ENCODE assay signal across 8 cellular contexts in genomic region chr10:96863922-96864543, GRCh38. TPM values are rescaled to one million over a fixed set of nuclear protein-coding genes. Genes with fewer than 3 reads are reported as not detected.
DNase-seq lines count a peak whose midpoint lies in the region; ATAC-seq lines count a peak whose summit lies in the region.

No MANE protein-coding gene starts in this region.

- H3K4me3 ChIP-seq in effector memory CD4-positive, alpha-beta T cell (ENCODE audit: insufficient read depth, low read depth, low read length, poor library complexity, severe bottlenecking): no peak overlapping the region

- H3K9me3 ChIP-seq in effector memory CD4-positive, alpha-beta T cell (ENCODE audit: control insufficient read depth, low read length): no peaks in the 10 kb centered on the region

- no peaks in the 10 kb centered on the region for H3K36me3 ChIP-seq in effector memory CD4-positive, alpha-beta T cell (ENCODE audit: control insufficient read depth, insufficient read depth, low read length)

- DNase-seq in activated T-cell treated with anti-CD3 and anti-CD28 coated beads, Interleukin-2, amount 50 U/mL, for 72 hours: no peak
- DNase-seq in activated T-cell treated with anti-CD3 and anti-CD28 coated beads, Interleukin-2, amount 50 U/mL, for 48 hours: no peak
- peak; percentile 44 for DNase-seq in SW480 (ENCODE audit: low spot score)
- DNase-seq in kidney tubule cell (ENCODE audit: low spot score): peak; percentile 88
- no peak for DNase-seq in effector memory CD4-positive, alpha-beta T cell

- H3K4me3 Mint-ChIP-seq in activated T-cell treated with anti-CD3 and anti-CD28 coated beads, Interleukin-2, amount 50 U/mL, for 72 hours: peak overlapping the region; percentile 33 to 63

- peak; percentile 70 to 76 for ATAC-seq in activated T-cell treated with anti-CD3 and anti-CD28 coated beads, Interleukin-2, amount 50 U/mL, for 72 hours (replicated peaks in 1 of 2)
- ATAC-seq in HG03342 (IDR thresholded peaks at IDR 0.05; ENCODE audit: unreplicated experiment) (peak; percentile 70), GM18520 (IDR thresholded peaks at IDR 0.05; ENCODE audit: unreplicated experiment) (no peak), HG02885 (IDR thresholded peaks at IDR 0.05; ENCODE audit: poor library complexity, unreplicated experiment) (no peak)

- H3K27me3 ChIP-seq in effector memory CD4-positive, alpha-beta T cell (replicated peaks; ENCODE audit: control insufficient read depth, insufficient read depth, low read length, poor library complexity, severe bottlenecking): no peaks in the 10 kb centered on the region

- no peak overlapping the region for H3K27ac ChIP-seq in effector memory CD4-positive, alpha-beta T cell (ENCODE audit: insufficient read depth, low read length, poor library complexity, severe bottlenecking)

- H3K4me1 Mint-ChIP-seq in activated T-cell treated with anti-CD3 and anti-CD28 coated beads, Interleukin-2, amount 50 U/mL, for 72 hours (ENCODE audit: low read depth): peaks cover 35% of the 10 kb centered on the region

- H3K36me3 Mint-ChIP-seq in activated T-cell treated with anti-CD3 and anti-CD28 coated beads, Interleukin-2, amount 50 U/mL, for 72 hours (ENCODE audit: insufficient read depth in 2 of 2): peaks cover 0 to 2% of the 10 kb centered on the region in 2 donors

- H3K9me3 Mint-ChIP-seq in activated T-cell treated with anti-CD3 and anti-CD28 coated beads, Interleukin-2, amount 50 U/mL, for 72 hours: no peaks in the 10 kb centered on the region

- H3K27me3 Mint-ChIP-seq in activated T-cell treated with anti-CD3 and anti-CD28 coated beads, Interleukin-2, amount 50 U/mL, for 72 hours (ENCODE audit: low read depth): no peaks in the 10 kb centered on the region

- peaks cover 5% of the 10 kb centered on the region for H3K4me1 ChIP-seq in effector memory CD4-positive, alpha-beta T cell (ENCODE audit: control insufficient read depth, insufficient read depth, low read length, poor library complexity, severe bottlenecking)

- peak overlapping the region; percentile 73 for H3K27ac Mint-ChIP-seq in activated T-cell treated with anti-CD3 and anti-CD28 coated beads, Interleukin-2, amount 50 U/mL, for 72 hours

RNA-seq across cellular contexts. Expression of gene LCOR, which starts 31.9 kb away (rescaled TPM):
- 10 to 100 TPM; 24.0 to 33.3 TPM for total RNA-seq in activated T-cell treated with anti-CD3 and anti-CD28 coated beads, Interleukin-2, amount 50 U/mL, for 72 hours

Comparison
In these comparisons a context has a peak if more than half of its experiments do, and no peak if none do; other contexts are left out.
1. ATAC-seq: peak in activated T-cell treated with anti-CD3 and anti-CD28 coated beads, Interleukin-2, amount 50 U/mL, for 72 hours (2 of 2) and HG03342 (single experiment); none in GM18520 (single experiment) and HG02885 (single experiment).
2. DNase-seq: peak in SW480 (single experiment) and kidney tubule cell (single experiment); none in activated T-cell treated with anti-CD3 and anti-CD28 coated beads, Interleukin-2, amount 50 U/mL, for 72 hours (0 of 2), activated T-cell treated with anti-CD3 and anti-CD28 coated beads, Interleukin-2, amount 50 U/mL, for 48 hours (0 of 2) and effector memory CD4-positive, alpha-beta T cell (0 of 3).